Comparison of ENCODE assay signal across 12 cellular contexts in the genomic region with DNA sequence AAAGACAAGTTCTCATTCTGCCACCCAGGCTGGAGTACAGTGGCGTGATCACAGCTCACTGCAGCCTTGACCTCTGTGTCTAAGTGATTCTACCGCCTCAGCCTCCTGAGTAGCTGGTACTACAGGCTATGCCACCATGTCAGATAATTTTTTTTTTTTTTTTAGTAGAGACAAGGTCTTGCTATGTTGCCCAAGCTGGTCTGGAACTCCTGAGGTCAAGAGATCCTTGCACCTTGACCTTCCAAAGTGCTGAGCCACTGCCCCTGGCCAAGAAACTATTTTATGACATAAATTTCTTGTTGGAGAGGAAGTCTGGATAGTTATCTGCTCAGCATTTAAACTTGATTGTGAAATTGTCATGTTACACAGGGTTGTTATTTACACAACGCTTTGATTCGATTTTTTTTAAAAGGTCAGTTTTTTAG. TPM values are rescaled to one million over a fixed set of nuclear protein-coding genes. Genes with fewer than 3 reads are reported as not detected.
DNase-seq lines count a peak whose midpoint lies in the region; ATAC-seq and TF ChIP-seq lines count a peak whose summit lies in the region.
"Had no signal": no experiment of that assay in that cellular context is flagged by ENCODE, and none has a peak within 500 bp of the region (broad histone marks: within the 10 kb centered on the region; RNA-seq: fewer than 3 reads in every experiment).

No MANE protein-coding gene starts in this region.

- H3K27ac ChIP-seq in heart left ventricle: peak overlapping the region in 11 of 12 donors; percentile 2 to 92 (median 89)
- peak overlapping the region in 1 of 2 donors; percentile 88 for H3K27ac ChIP-seq in right atrium auricular region

- H3K4me1 Mint-ChIP-seq in dendritic cell treated with granulocyte-macrophage colony-stimulating factor and Interleukin-4, amounts not matched to agents 40 ng/mL and 50 ng/mL, for 4 days (ENCODE audit: low read depth): peaks cover 23% of the 10 kb centered on the region
- H3K4me1 Mint-ChIP-seq in nephron progenitor cell: peaks cover 12% of the 10 kb centered on the region
- H3K4me1 Mint-ChIP-seq in activated T-helper 17 cell treated with anti-CD3 and anti-CD28 coated beads, Interleukin-2, amount 50 U/mL, for 72 hours: no peaks in the 10 kb centered on the region

- H3K27ac Mint-ChIP-seq in dendritic cell treated with granulocyte-macrophage colony-stimulating factor and Interleukin-4, amounts not matched to agents 40 ng/mL and 50 ng/mL, for 4 days: peak overlapping the region; percentile 15
- no peak overlapping the region for H3K27ac Mint-ChIP-seq in nephron progenitor cell
- no peak overlapping the region for H3K27ac Mint-ChIP-seq in activated T-helper 17 cell treated with anti-CD3 and anti-CD28 coated beads, Interleukin-2, amount 50 U/mL, for 72 hours
- H3K27ac Mint-ChIP-seq: activated CD4-positive, alpha-beta T cell treated with anti-CD3 and anti-CD28 coated beads for 36 hours had no signal

- ATAC-seq in heart left ventricle (peak in 1 of 4 donors; percentile 9), GM19397 (IDR thresholded peaks at IDR 0.05; ENCODE audit: unreplicated experiment) (no peak)
- ATAC-seq in activated T-helper 17 cell treated with anti-CD3 and anti-CD28 coated beads, Interleukin-2, amount 50 U/mL, for 72 hours (replicated peaks): no peak
- ATAC-seq: activated CD4-positive, alpha-beta T cell treated with anti-CD3 and anti-CD28 coated beads for 36 hours; left lung had no signal

- H3K4me3 Mint-ChIP-seq in dendritic cell treated with granulocyte-macrophage colony-stimulating factor and Interleukin-4, amounts not matched to agents 40 ng/mL and 50 ng/mL, for 4 days: no peak overlapping the region
- H3K4me3 Mint-ChIP-seq in nephron progenitor cell: peak overlapping the region; percentile 93
- no peak overlapping the region for H3K4me3 Mint-ChIP-seq in activated T-helper 17 cell treated with anti-CD3 and anti-CD28 coated beads, Interleukin-2, amount 50 U/mL, for 72 hours
- H3K4me3 Mint-ChIP-seq: activated CD4-positive, alpha-beta T cell treated with anti-CD3 and anti-CD28 coated beads for 36 hours had no signal

- H3K4me1 ChIP-seq in heart left ventricle (peaks cover 0 to 32% (median 5%) of the 10 kb centered on the region in 12 donors), right atrium auricular region (peaks cover 0 to 25% of the 10 kb centered on the region in 2 donors)

- peaks cover 48% of the 10 kb centered on the region for H3K36me3 Mint-ChIP-seq in dendritic cell treated with granulocyte-macrophage colony-stimulating factor and Interleukin-4, amounts not matched to agents 40 ng/mL and 50 ng/mL, for 4 days (ENCODE audit: low read depth)
- H3K36me3 Mint-ChIP-seq in nephron progenitor cell (ENCODE audit: low read depth): peaks cover 68% of the 10 kb centered on the region
- peaks cover 45% of the 10 kb centered on the region for H3K36me3 Mint-ChIP-seq in activated T-helper 17 cell treated with anti-CD3 and anti-CD28 coated beads, Interleukin-2, amount 50 U/mL, for 72 hours (ENCODE audit: low read depth)

- H3K36me3 ChIP-seq in heart left ventricle: peaks cover 0 to 46% (median 44%) of the 10 kb centered on the region in 9 donors
- peaks cover 36% of the 10 kb centered on the region for H3K36me3 ChIP-seq in right atrium auricular region

- H3K4me3 ChIP-seq in heart left ventricle (peak overlapping the region in 2 of 12 donors; percentile 93 to 96), right atrium auricular region (no peak overlapping the region)
- H3K4me3 ChIP-seq: left lung had no signal

- WGBS in heart left ventricle, 4 donors: 66 to 79% (median 77%) methylated on average over 4 of the region's 4 CpGs

- in situ Hi-C loops in ACHN (cut with HindIII; ENCODE audit: low pct_ligation_motif_present, low pct_unique_long_range_greater_than_20kb, low sequenced_read_pairs): no loop called here

- H3K9me3 ChIP-seq in heart left ventricle (peaks cover 0 to 11% (median 0%) of the 10 kb centered on the region in 12 donors), right atrium auricular region (no peaks in the 10 kb centered on the region)
- H3K9me3 ChIP-seq: SK-N-SH had no signal

- TF ChIP-seq CTCF in heart left ventricle (IDR thresholded peaks at IDR 0.05): no peak
- TF ChIP-seq CTCF in right atrium auricular region (IDR thresholded peaks at IDR 0.05): no peak
- no peak for TF ChIP-seq CTCF in nephron progenitor cell (IDR thresholded peaks at IDR 0.05)

- H3K27me3 ChIP-seq in heart left ventricle (no peaks in the 10 kb centered on the region), right atrium auricular region (no peaks in the 10 kb centered on the region)
- H3K27me3 ChIP-seq: left lung had no signal

- DNase-seq in heart left ventricle: no peak
- DNase-seq in right atrium auricular region (ENCODE audit: low spot score): no peak
- DNase-seq in nephron progenitor cell: no peak
- DNase-seq in ACHN: no peak
- DNase-seq in activated naive CD4-positive, alpha-beta T cell treated with Interleukin-2 at 50 U/mL for 16 hours: no peak
- DNase-seq: activated CD4-positive, alpha-beta T cell treated with anti-CD3 and anti-CD28 coated beads for 36 hours; left lung; NCI-H2081; SK-N-SH had no signal

- intact Hi-C loops in heart left ventricle (cut with DNase I): loop anchor here in 1 of 10 donors (5.0 kb wide), 1 partner anchor 49 kb away; no protein-coding TSS in a partner anchor
- intact Hi-C loops in dendritic cell treated with granulocyte-macrophage colony-stimulating factor and Interleukin-4, amounts not matched to agents 40 ng/mL and 50 ng/mL, for 4 days (cut with micrococcal nuclease): no loop called here

- no peak for TF ChIP-seq POLR2A in heart left ventricle (IDR thresholded peaks at IDR 0.05)

- no peaks in the 10 kb centered on the region for H3K27me3 Mint-ChIP-seq in dendritic cell treated with granulocyte-macrophage colony-stimulating factor and Interleukin-4, amounts not matched to agents 40 ng/mL and 50 ng/mL, for 4 days
- no peaks in the 10 kb centered on the region for H3K27me3 Mint-ChIP-seq in nephron progenitor cell (ENCODE audit: low read depth, poor library complexity)
- peaks cover 10% of the 10 kb centered on the region for H3K27me3 Mint-ChIP-seq in activated T-helper 17 cell treated with anti-CD3 and anti-CD28 coated beads, Interleukin-2, amount 50 U/mL, for 72 hours
- H3K27me3 Mint-ChIP-seq: activated CD4-positive, alpha-beta T cell treated with anti-CD3 and anti-CD28 coated beads for 36 hours had no signal

- peaks cover 33% of the 10 kb centered on the region for H3K9me3 Mint-ChIP-seq in dendritic cell treated with granulocyte-macrophage colony-stimulating factor and Interleukin-4, amounts not matched to agents 40 ng/mL and 50 ng/mL, for 4 days
- H3K9me3 Mint-ChIP-seq in nephron progenitor cell: peaks cover 48% of the 10 kb centered on the region
- H3K9me3 Mint-ChIP-seq in activated T-helper 17 cell treated with anti-CD3 and anti-CD28 coated beads, Interleukin-2, amount 50 U/mL, for 72 hours: peaks cover 21% of the 10 kb centered on the region

RNA-seq across cellular contexts. Expression of a gene that starts 2.1 kb away (rescaled TPM):
- 10 to 100 TPM; 22.0 to 36.4 (median 32.9) TPM for total RNA-seq in heart left ventricle
- polyA plus RNA-seq in heart left ventricle: 10 to 100 TPM; 13.8 to 27.3 TPM
- 10 to 100 TPM; 21.4 to 23.1 TPM for total RNA-seq in right atrium auricular region
- 10 to 100 TPM in 1 of 2 donors, 1 to 10 TPM in 1; 8.9 to 23.9 TPM for total RNA-seq in activated T-helper 17 cell treated with anti-CD3 and anti-CD28 coated beads, Interleukin-2, amount 50 U/mL, for 72 hours
